1 cellular context compared by ENCODE assay signal in the genomic region with DNA sequence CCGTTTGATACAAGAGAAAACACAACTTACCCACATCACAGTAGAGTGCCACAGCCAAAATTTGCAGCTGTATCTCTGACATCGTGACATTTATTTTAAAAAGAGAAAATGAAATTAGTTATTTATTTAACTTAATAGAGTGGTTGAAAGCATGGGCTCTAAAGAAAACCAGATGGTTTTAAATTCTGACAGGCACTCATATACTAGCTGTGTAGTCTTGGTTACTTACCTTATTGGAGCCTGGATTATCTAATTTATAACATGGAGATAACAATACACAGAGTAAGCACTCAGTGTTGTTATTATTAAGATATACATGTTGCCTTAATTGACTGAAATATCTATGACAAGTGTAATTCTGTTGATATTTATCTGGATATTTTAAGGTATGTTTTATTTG.
TF ChIP-seq lines count a peak whose summit lies in the region.

No MANE protein-coding gene starts in this region.

TF ChIP-seq in SK-N-SH treated with all-trans-retinoic acid at 6 μM for 48 hours, 23 proteins besides CTCF, POLR2A, EP300 and RAD21 (continued from another document):
- TF ChIP-seq, protein P1, sequence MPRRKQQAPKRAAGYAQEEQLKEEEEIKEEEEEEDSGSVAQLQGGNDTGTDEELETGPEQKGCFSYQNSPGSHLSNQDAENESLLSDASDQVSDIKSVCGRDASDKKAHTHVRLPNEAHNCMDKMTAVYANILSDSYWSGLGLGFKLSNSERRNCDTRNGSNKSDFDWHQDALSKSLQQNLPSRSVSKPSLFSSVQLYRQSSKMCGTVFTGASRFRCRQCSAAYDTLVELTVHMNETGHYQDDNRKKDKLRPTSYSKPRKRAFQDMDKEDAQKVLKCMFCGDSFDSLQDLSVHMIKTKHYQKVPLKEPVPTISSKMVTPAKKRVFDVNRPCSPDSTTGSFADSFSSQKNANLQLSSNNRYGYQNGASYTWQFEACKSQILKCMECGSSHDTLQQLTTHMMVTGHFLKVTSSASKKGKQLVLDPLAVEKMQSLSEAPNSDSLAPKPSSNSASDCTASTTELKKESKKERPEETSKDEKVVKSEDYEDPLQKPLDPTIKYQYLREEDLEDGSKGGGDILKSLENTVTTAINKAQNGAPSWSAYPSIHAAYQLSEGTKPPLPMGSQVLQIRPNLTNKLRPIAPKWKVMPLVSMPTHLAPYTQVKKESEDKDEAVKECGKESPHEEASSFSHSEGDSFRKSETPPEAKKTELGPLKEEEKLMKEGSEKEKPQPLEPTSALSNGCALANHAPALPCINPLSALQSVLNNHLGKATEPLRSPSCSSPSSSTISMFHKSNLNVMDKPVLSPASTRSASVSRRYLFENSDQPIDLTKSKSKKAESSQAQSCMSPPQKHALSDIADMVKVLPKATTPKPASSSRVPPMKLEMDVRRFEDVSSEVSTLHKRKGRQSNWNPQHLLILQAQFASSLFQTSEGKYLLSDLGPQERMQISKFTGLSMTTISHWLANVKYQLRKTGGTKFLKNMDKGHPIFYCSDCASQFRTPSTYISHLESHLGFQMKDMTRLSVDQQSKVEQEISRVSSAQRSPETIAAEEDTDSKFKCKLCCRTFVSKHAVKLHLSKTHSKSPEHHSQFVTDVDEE (CRISPR knock-in tag; IDR thresholded peaks at IDR 0.05), result 0 out of 2 replicates have a peak, but pooled peaks have one; percentile 59
- TF ChIP-seq TCF4 (CRISPR knock-in tag; IDR thresholded peaks at IDR 0.05; ENCODE audit: borderline replicate concordance) (peak; percentile 91), TOX (CRISPR knock-in tag; IDR thresholded peaks at IDR 0.05; ENCODE audit: borderline replicate concordance) (no peak)
- TF ChIP-seq, protein P2, sequence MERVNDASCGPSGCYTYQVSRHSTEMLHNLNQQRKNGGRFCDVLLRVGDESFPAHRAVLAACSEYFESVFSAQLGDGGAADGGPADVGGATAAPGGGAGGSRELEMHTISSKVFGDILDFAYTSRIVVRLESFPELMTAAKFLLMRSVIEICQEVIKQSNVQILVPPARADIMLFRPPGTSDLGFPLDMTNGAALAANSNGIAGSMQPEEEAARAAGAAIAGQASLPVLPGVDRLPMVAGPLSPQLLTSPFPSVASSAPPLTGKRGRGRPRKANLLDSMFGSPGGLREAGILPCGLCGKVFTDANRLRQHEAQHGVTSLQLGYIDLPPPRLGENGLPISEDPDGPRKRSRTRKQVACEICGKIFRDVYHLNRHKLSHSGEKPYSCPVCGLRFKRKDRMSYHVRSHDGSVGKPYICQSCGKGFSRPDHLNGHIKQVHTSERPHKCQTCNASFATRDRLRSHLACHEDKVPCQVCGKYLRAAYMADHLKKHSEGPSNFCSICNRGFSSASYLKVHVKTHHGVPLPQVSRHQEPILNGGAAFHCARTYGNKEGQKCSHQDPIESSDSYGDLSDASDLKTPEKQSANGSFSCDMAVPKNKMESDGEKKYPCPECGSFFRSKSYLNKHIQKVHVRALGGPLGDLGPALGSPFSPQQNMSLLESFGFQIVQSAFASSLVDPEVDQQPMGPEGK (CRISPR knock-in tag; IDR thresholded peaks at IDR 0.05; ENCODE audit: borderline replicate concordance), result no peak
